In the genomic region with DNA sequence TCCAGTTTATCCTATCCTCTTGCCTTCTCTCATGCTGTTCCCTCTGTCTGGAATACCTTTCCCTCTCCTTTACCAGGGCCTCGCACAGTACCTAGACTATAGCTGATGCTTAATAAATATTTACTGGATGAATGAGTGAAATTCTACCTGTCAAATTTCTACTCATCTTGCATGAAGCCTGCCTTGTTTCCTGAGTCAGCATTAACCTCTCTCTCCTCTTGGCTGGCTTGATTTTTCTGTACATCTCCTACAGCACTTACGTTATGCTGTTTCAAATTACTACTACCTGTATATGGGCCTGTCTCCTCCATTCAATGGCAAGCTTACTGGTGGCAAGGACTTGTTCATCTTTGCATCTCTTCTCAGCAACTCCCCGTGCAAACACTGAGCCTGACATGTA, we compare ENCODE assay signal across 26 cellular contexts.
"Had no signal": no experiment of that assay in that cellular context is flagged by ENCODE, and none has a peak within 500 bp of the region (broad histone marks: within the 10 kb centered on the region; RNA-seq: fewer than 3 reads in every experiment).

No MANE protein-coding gene starts in this region.

- H3K9me3 ChIP-seq: colonic mucosa, esophagus squamous epithelium, gastrocnemius medialis, heart right ventricle, left lung, lower lobe of right lung, mucosa of descending colon had no signal

- ATAC-seq: effector memory CD8-positive, alpha-beta T cell; esophagus mucosa; heart right ventricle; left cardiac atrium; left lung; left ventricle myocardium superior; lower lobe of right lung; mucosa of descending colon had no signal

- H3K27ac ChIP-seq: colonic mucosa, epithelial cell of prostate, esophagus squamous epithelium, gastrocnemius medialis, heart right ventricle, left lung, lower lobe of right lung had no signal

- H3K4me3 ChIP-seq: colonic mucosa, esophagus squamous epithelium, gastrocnemius medialis, heart right ventricle, left lung, lower lobe of right lung, mucosa of descending colon had no signal

- FAIRE-seq: endometrium, islet of Langerhans, keratinocyte had no signal

- DNase-seq: colonic mucosa; cortex of kidney; effector CD8-positive, alpha-beta T cell; effector memory CD8-positive, alpha-beta T cell; endodermal cell; erythroblast; esophagus squamous epithelium; foreskin fibroblast; foreskin melanocyte; glutamatergic neuron; head of caudate nucleus; heart right ventricle; hippocampal formation; left cardiac atrium; left lung; left ventricle myocardium superior; lower lobe of right lung; mesenchymal stem cell; mucosa of descending colon; naive B cell had no signal

- H3K4me1 ChIP-seq: colonic mucosa, esophagus squamous epithelium, heart right ventricle, left lung, lower lobe of right lung had no signal

- H3K36me3 ChIP-seq: colonic mucosa, esophagus squamous epithelium, gastrocnemius medialis, heart right ventricle, left lung, lower lobe of right lung had no signal

- H3K27me3 ChIP-seq: colonic mucosa, gastrocnemius medialis, left lung had no signal
